Comparison of ENCODE assay signal across 22 cellular contexts in genomic region chr3:15265655-15266509, GRCh38. TPM values are rescaled to one million over a fixed set of nuclear protein-coding genes. Genes with fewer than 3 reads are reported as not detected.
DNase-seq lines count a peak whose midpoint lies in the region; ATAC-seq and TF ChIP-seq lines count a peak whose summit lies in the region.
"Had no signal": no experiment of that assay in that cellular context is flagged by ENCODE, and none has a peak within 500 bp of the region (broad histone marks: within the 10 kb centered on the region; RNA-seq: fewer than 3 reads in every experiment).

No MANE protein-coding gene starts in this region.

- no peaks in the 10 kb centered on the region for H3K9me3 Mint-ChIP-seq in activated T-helper 1 cell treated with anti-CD3 and anti-CD28 coated beads, Interleukin-12 subunit alpha, Interleukin-12 subunit beta, Interleukin-2, Interleukin-4 antibody, amounts not matched to agents 30 ng/mL and 10 ng/mL and 1 ng/mL, durations not matched to agents 14 hours and 24 hours and 36 hours
- H3K9me3 Mint-ChIP-seq: GM23338 had no signal

- peak overlapping the region; percentile 12 for H3K9ac ChIP-seq in mesenchymal stem cell (ENCODE audit: low read length)
- H3K9ac ChIP-seq: KMS-11 had no signal

- H3K4ac ChIP-seq in mesenchymal stem cell (ENCODE audit: low read depth in 1 of 2, low read length in 2 of 2) = no peak overlapping the region

- peak; percentile 46 for DNase-seq in activated effector memory CD4-positive, alpha-beta T cell treated with anti-CD3 and anti-CD28 coated beads, Interleukin-2, amount 50 U/mL, for 16 hours
- DNase-seq in activated effector memory CD4-positive, alpha-beta T cell treated with Interleukin-2 at 50 U/mL for 16 hours = no peak
- no peak for DNase-seq in activated T-helper 1 cell treated with anti-CD3 and anti-CD28 coated beads, Interleukin-12 subunit alpha, Interleukin-12 subunit beta, Interleukin-2, Interleukin-4 antibody, amounts not matched to agents 30 ng/mL and 10 ng/mL and 1 ng/mL, durations not matched to agents 14 hours and 24 hours and 36 hours (ENCODE audit: low spot score)
- DNase-seq in mesenchymal stem cell (no peak), thyroid gland (no peak), BE2C (no peak), mucosa of descending colon (no peak)
- DNase-seq: ACHN; activated T-cell treated with anti-CD3 and anti-CD28 coated beads, Interleukin-2, amount 50 U/mL, for 48 hours; esophagus squamous epithelium; NCI-H1092; NCI-H2081 treated with DMSO at 0.1 percent for 48 hours; NCI-H526; pancreas; PC-3; SJCRH30; T-helper 9 cell; upper lobe of right lung had no signal

- H3K14ac ChIP-seq in mesenchymal stem cell (ENCODE audit: low read length in 2 of 2) = no peak overlapping the region

- H3K23ac ChIP-seq in mesenchymal stem cell (ENCODE audit: low read length in 2 of 2) = no peak overlapping the region

- no peak overlapping the region for H4K91ac ChIP-seq in mesenchymal stem cell (ENCODE audit: low read length)

- peaks cover 28% of the 10 kb centered on the region for H3K36me3 Mint-ChIP-seq in activated T-helper 1 cell treated with anti-CD3 and anti-CD28 coated beads, Interleukin-12 subunit alpha, Interleukin-12 subunit beta, Interleukin-2, Interleukin-4 antibody, amounts not matched to agents 30 ng/mL and 10 ng/mL and 1 ng/mL, durations not matched to agents 14 hours and 24 hours and 36 hours (ENCODE audit: low read depth)

- intact Hi-C loops in activated T-helper 1 cell treated with anti-CD3 and anti-CD28 coated beads, Interleukin-12 subunit alpha, Interleukin-12 subunit beta, Interleukin-2, Interleukin-4 antibody, amounts not matched to agents 30 ng/mL and 10 ng/mL and 1 ng/mL, durations not matched to agents 14 hours and 24 hours and 36 hours (cut with micrococcal nuclease) = loop anchor here (5.0 to 10.0 kb wide), 2 partner anchors 161 to 271 kb away; no protein-coding TSS in a partner anchor
- intact Hi-C loops in thyroid gland (cut with DNase I) (loop anchor here (5.0 to 10.0 kb wide), 3 partner anchors 61 to 116 kb away; partner anchors contain the start of genes CAPN7 and SH3BP5), mucosa of descending colon (cut with DNase I, micrococcal nuclease) (loop anchor here (5.0 to 10.0 kb wide), 4 partner anchors 66 to 141 kb away; partner anchors contain the start of gene SH3BP5 (in 2 of the 2))

- H3K27me3 ChIP-seq in mesenchymal stem cell (ENCODE audit: control insufficient read depth in 1 of 2, insufficient read depth in 1 of 2, low read length in 2 of 2) = no peaks in the 10 kb centered on the region
- no peaks in the 10 kb centered on the region for H3K27me3 ChIP-seq in thyroid gland
- H3K27me3 ChIP-seq in BE2C = no peaks in the 10 kb centered on the region
- H3K27me3 ChIP-seq: esophagus squamous epithelium, pancreas, SJCRH30, upper lobe of right lung had no signal

- H4K8ac ChIP-seq in mesenchymal stem cell (ENCODE audit: low read length) = no peak overlapping the region

- no peak overlapping the region for H2BK120ac ChIP-seq in mesenchymal stem cell (ENCODE audit: low read depth, low read length)

- H3K4me3 ChIP-seq in mesenchymal stem cell (ENCODE audit: insufficient read depth in 1 of 2, low read depth in 1 of 2, low read length in 2 of 2) (no peak overlapping the region), thyroid gland (replicated peaks in 1 of 3) (no peak overlapping the region), BE2C (ENCODE audit: low read depth, low read length) (no peak overlapping the region), mucosa of descending colon (no peak overlapping the region)
- H3K4me3 ChIP-seq: esophagus squamous epithelium, GM23338, pancreas, SJCRH30, skin epidermis, upper lobe of right lung had no signal

- H3K4me3 Mint-ChIP-seq in activated T-helper 1 cell treated with anti-CD3 and anti-CD28 coated beads, Interleukin-12 subunit alpha, Interleukin-12 subunit beta, Interleukin-2, Interleukin-4 antibody, amounts not matched to agents 30 ng/mL and 10 ng/mL and 1 ng/mL, durations not matched to agents 14 hours and 24 hours and 36 hours = no peak overlapping the region
- H3K4me3 Mint-ChIP-seq: GM23338 had no signal

- peaks cover 64% of the 10 kb centered on the region for H3K4me1 Mint-ChIP-seq in activated T-helper 1 cell treated with anti-CD3 and anti-CD28 coated beads, Interleukin-12 subunit alpha, Interleukin-12 subunit beta, Interleukin-2, Interleukin-4 antibody, amounts not matched to agents 30 ng/mL and 10 ng/mL and 1 ng/mL, durations not matched to agents 14 hours and 24 hours and 36 hours (ENCODE audit: low read depth)
- H3K4me1 Mint-ChIP-seq: GM23338 had no signal

- ATAC-seq in mucosa of descending colon (no peak), HG02840 (IDR thresholded peaks at IDR 0.05; ENCODE audit: low FRiP score, unreplicated experiment) (no peak)
- ATAC-seq: GM23338, pancreas, PC-3, upper lobe of right lung had no signal

- no peak overlapping the region for H2BK12ac ChIP-seq in mesenchymal stem cell (ENCODE audit: low read length in 2 of 2)

- no peak overlapping the region for H2AK5ac ChIP-seq in mesenchymal stem cell (ENCODE audit: low read length, severe bottlenecking)

- H3K4me1 ChIP-seq in mesenchymal stem cell (ENCODE audit: control insufficient read depth, insufficient read depth, low read depth, low read length) = peaks cover 17% of the 10 kb centered on the region
- peaks cover 43 to 73% of the 10 kb centered on the region in 2 donors for H3K4me1 ChIP-seq in thyroid gland
- H3K4me1 ChIP-seq in BE2C = peaks cover 8% of the 10 kb centered on the region
- peaks cover 19% of the 10 kb centered on the region for H3K4me1 ChIP-seq in mucosa of descending colon (ENCODE audit: low read depth)
- H3K4me1 ChIP-seq: SJCRH30 had no signal

- H3K27ac ChIP-seq in mesenchymal stem cell (ENCODE audit: low read length, poor library complexity, severe bottlenecking) (no peak overlapping the region), thyroid gland (peak overlapping the region; percentile 88 to 91 (median 89))
- H3K27ac ChIP-seq: KMS-11, pancreas, SJCRH30 had no signal

- WGBS in mesenchymal stem cell = 94% methylated on average over 19 of the region's 19 CpGs
- 89 to 92% methylated on average over 17 to 19 of the region's 19 CpGs for WGBS in thyroid gland, 2 donors

- H3K9me3 ChIP-seq in mesenchymal stem cell (ENCODE audit: control insufficient read depth, low read length) = no peaks in the 10 kb centered on the region
- no peaks in the 10 kb centered on the region for H3K9me3 ChIP-seq in thyroid gland
- H3K9me3 ChIP-seq in BE2C = no peaks in the 10 kb centered on the region
- no peaks in the 10 kb centered on the region for H3K9me3 ChIP-seq in mucosa of descending colon
- H3K9me3 ChIP-seq: esophagus squamous epithelium, pancreas, SJCRH30, upper lobe of right lung had no signal

- peaks cover 11% of the 10 kb centered on the region for H3K79me1 ChIP-seq in mesenchymal stem cell (replicated peaks; ENCODE audit: low read length, poor library complexity, severe bottlenecking)

- no peak overlapping the region for H2AFZ ChIP-seq in mesenchymal stem cell (ENCODE audit: low read depth, low read length)
- H2AFZ ChIP-seq: GM23338 had no signal

- TF ChIP-seq CTCF in thyroid gland (IDR thresholded peaks at IDR 0.05) (no peak), BE2C (IDR thresholded peaks at IDR 0.05; ENCODE audit: low read depth, low read length) (no peak), mucosa of descending colon (IDR thresholded peaks at IDR 0.05) (no peak)

- no peaks in the 10 kb centered on the region for H3K27me3 Mint-ChIP-seq in activated T-helper 1 cell treated with anti-CD3 and anti-CD28 coated beads, Interleukin-12 subunit alpha, Interleukin-12 subunit beta, Interleukin-2, Interleukin-4 antibody, amounts not matched to agents 30 ng/mL and 10 ng/mL and 1 ng/mL, durations not matched to agents 14 hours and 24 hours and 36 hours (ENCODE audit: insufficient read depth)

- H3K4me2 ChIP-seq in mesenchymal stem cell (ENCODE audit: low read length, poor library complexity, severe bottlenecking) = no peak overlapping the region
- H3K4me2 ChIP-seq: GM23338, KMS-11 had no signal

- no peak overlapping the region for H3K18ac ChIP-seq in mesenchymal stem cell (ENCODE audit: low read depth in 1 of 2, low read length in 2 of 2)

- H3K27ac Mint-ChIP-seq in activated T-helper 1 cell treated with anti-CD3 and anti-CD28 coated beads, Interleukin-12 subunit alpha, Interleukin-12 subunit beta, Interleukin-2, Interleukin-4 antibody, amounts not matched to agents 30 ng/mL and 10 ng/mL and 1 ng/mL, durations not matched to agents 14 hours and 24 hours and 36 hours = peak overlapping the region; percentile 53
- H3K27ac Mint-ChIP-seq: GM23338 had no signal

- peaks cover 0 to 43% of the 10 kb centered on the region in 2 experiments for H3K36me3 ChIP-seq in mesenchymal stem cell (ENCODE audit: control insufficient read depth in 1 of 2, insufficient read depth in 2 of 2, low read depth in 1 of 2, low read length in 2 of 2)
- H3K36me3 ChIP-seq in thyroid gland = peaks cover 0 to 2% of the 10 kb centered on the region in 2 donors
- no peaks in the 10 kb centered on the region for H3K36me3 ChIP-seq in BE2C
- no peaks in the 10 kb centered on the region for H3K36me3 ChIP-seq in mucosa of descending colon (ENCODE audit: low read depth)
- H3K36me3 ChIP-seq: pancreas, SJCRH30 had no signal

- no peak for TF ChIP-seq POLR2A in thyroid gland (IDR thresholded peaks at IDR 0.05)

- H2BK5ac ChIP-seq in mesenchymal stem cell (ENCODE audit: low read depth, low read length, poor library complexity, severe bottlenecking) = no peak overlapping the region

- no peak overlapping the region for H2BK15ac ChIP-seq in mesenchymal stem cell (ENCODE audit: low read depth, poor library complexity, severe bottlenecking)

RNA-seq across cellular contexts. Expression of gene CAPN7, which starts 59.8 kb away (rescaled TPM):
- total RNA-seq in activated T-helper 1 cell treated with anti-CD3 and anti-CD28 coated beads, Interleukin-12 subunit alpha, Interleukin-12 subunit beta, Interleukin-2, Interleukin-4 antibody, amounts not matched to agents 30 ng/mL and 10 ng/mL and 1 ng/mL, durations not matched to agents 14 hours and 24 hours and 36 hours = 26.0 and 28.6 TPM in 2 replicates
- polyA plus RNA-seq in mesenchymal stem cell (2013, experiment 1 of 2) = 15.8 TPM
- polyA plus RNA-seq in mesenchymal stem cell (2013, experiment 2 of 2) = 16.4 TPM
- total RNA-seq in thyroid gland (100 to 1,000 TPM in 3 of 4 donors, 10 to 100 TPM in 1; 87.8 to 147 (median 116) TPM), mucosa of descending colon (10 to 100 TPM; 26.8 to 56.5 (median 44.9) TPM)
- 9.2 TPM for polyA plus RNA-seq in BE2C (2012; ENCODE audit: insufficient read depth, insufficient read length, low read depth)
